In genomic region chr3:192875971-192876565, GRCh38 we compare ENCODE assay signal across 1 cellular context.
A peak's percentile ranks its signal among the peaks of the same experiment; 100 is the strongest.
TF ChIP-seq lines count a peak whose summit lies in the region.

No MANE protein-coding gene starts in this region.

TF ChIP-seq in HEK293, 187 proteins besides CTCF, POLR2A, EP300 and RAD21 (continued from another document):
- 0 out of 2 replicates have a peak, but pooled peaks have one; percentile 20 for TF ChIP-seq PRDM6 (tag by site-specific recombination; IDR thresholded peaks at IDR 0.05)
- no peak for TF ChIP-seq REPIN1 (tag by site-specific recombination; IDR thresholded peaks at IDR 0.05; ENCODE audit: low read depth)
- TF ChIP-seq PRDM1 (tag by site-specific recombination; IDR thresholded peaks at IDR 0.05) = no peak
- TF ChIP-seq ZNF776 (tag by site-specific recombination; IDR thresholded peaks at IDR 0.05; ENCODE audit: borderline replicate concordance) = no peak
- TF ChIP-seq ZBTB48 (tag by site-specific recombination; IDR thresholded peaks at IDR 0.05) = no peak
- no peak for TF ChIP-seq ZNF488 (tag by site-specific recombination; IDR thresholded peaks at IDR 0.05)
- no peak for TF ChIP-seq ZBTB11 (tag by site-specific recombination; conservative IDR thresholded peaks at IDR 0.05; ENCODE audit: low read depth)
- TF ChIP-seq ZSCAN16 (tag by site-specific recombination; IDR thresholded peaks at IDR 0.05) = no peak
- TF ChIP-seq ZNF777 (tag by site-specific recombination; IDR thresholded peaks at IDR 0.05; ENCODE audit: borderline replicate concordance) = no peak
- no peak for TF ChIP-seq ZBTB10 (tag by site-specific recombination; IDR thresholded peaks at IDR 0.05)
- TF ChIP-seq ZIC2 (tag by site-specific recombination; IDR thresholded peaks at IDR 0.05) = no peak
- no peak for TF ChIP-seq ZNF624 (tag by site-specific recombination; IDR thresholded peaks at IDR 0.05)
- no peak for TF ChIP-seq ZNF707 (tag by site-specific recombination; IDR thresholded peaks at IDR 0.05)
- no peak for TF ChIP-seq ZNF266 (tag by site-specific recombination; IDR thresholded peaks at IDR 0.05; ENCODE audit: low read depth)
- TF ChIP-seq ZNF596 (tag by site-specific recombination; IDR thresholded peaks at IDR 0.05) = no peak
